Comparison of ENCODE assay signal across 1 cellular context in genomic region chr3:169348981-169349942, GRCh38.
TF ChIP-seq lines count a peak whose summit lies in the region.

No MANE protein-coding gene starts in this region.

TF ChIP-seq in K562, 482 proteins besides CTCF, POLR2A, EP300 and RAD21:
- TF ChIP-seq NFE2 (IDR thresholded peaks at IDR 0.05; ENCODE audit: low read depth) (0 out of 2 replicates have a peak, but pooled peaks have one; percentile 14), SMAD4 (CRISPR knock-in tag; conservative IDR thresholded peaks at IDR 0.05) (no peak)
